11 cellular contexts compared by ENCODE assay signal in the genomic region with DNA sequence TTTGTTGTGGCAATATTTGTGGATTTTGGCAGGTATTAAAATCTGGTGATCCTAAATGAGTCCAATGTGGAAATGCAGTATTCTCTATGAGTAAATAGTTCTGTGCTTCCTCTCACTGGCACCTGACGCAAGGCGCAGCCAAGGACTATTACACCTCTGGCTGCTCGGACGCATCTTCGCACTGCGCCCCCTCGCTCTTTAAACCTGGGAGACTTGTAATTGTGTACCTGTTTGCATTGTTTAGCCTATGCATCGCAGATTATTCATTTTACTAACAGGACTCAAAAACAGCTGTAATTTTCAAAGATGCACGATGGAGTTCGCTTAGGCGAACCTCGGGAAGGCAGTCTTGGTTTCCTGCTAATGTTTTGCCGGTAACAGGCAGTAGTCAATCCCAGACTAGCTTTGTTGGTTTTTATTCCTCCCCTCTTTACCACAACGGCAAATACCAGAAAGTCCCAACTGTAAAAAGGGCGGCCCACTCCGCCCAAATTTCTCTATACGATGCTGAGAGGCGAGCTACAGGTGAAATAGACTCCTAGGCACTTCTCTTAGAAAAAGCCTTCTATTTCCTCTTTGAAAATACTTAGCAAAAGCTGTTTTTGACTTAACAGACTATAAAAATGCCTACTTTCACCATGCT.
DNase-seq lines count a peak whose midpoint lies in the region; ATAC-seq lines count a peak whose summit lies in the region.
"Had no signal": no experiment of that assay in that cellular context is flagged by ENCODE, and none has a peak within 500 bp of the region (broad histone marks: within the 10 kb centered on the region; RNA-seq: fewer than 3 reads in every experiment).

No MANE protein-coding gene starts in this region.

- H3K36me3 ChIP-seq in iPS-20b (ENCODE audit: insufficient read depth, low read depth, low read length): no peaks in the 10 kb centered on the region
- H3K36me3 ChIP-seq: Peyer's patch had no signal

- peaks cover 10% of the 10 kb centered on the region; the same call in 1 of the 2 replicates for H3K9me3 ChIP-seq in iPS-20b (ENCODE audit: insufficient read depth, low read depth, low read length)

- peaks cover 2% of the 10 kb centered on the region for H3K36me3 Mint-ChIP-seq in activated naive CD4-positive, alpha-beta T cell treated with anti-CD3 and anti-CD28 coated beads for 36 hours (ENCODE audit: low read depth)
- peaks cover 1 to 4% of the 10 kb centered on the region in 2 donors for H3K36me3 Mint-ChIP-seq in activated T-cell treated with anti-CD3 and anti-CD28 coated beads, Interleukin-2, amount 50 U/mL, for 72 hours (ENCODE audit: insufficient read depth in 2 of 2)

- intact Hi-C loops in activated naive CD4-positive, alpha-beta T cell treated with anti-CD3 and anti-CD28 coated beads for 36 hours (cut with micrococcal nuclease): loop anchor here (1.0 to 5.0 kb wide), 3 partner anchors 131 to 764 kb away; partner anchors contain the start of gene TRIM13

- peak overlapping the region; percentile 80 for H3K4me3 ChIP-seq in iPS-20b (ENCODE audit: low read length)

- H3K4me3 Mint-ChIP-seq in activated naive CD4-positive, alpha-beta T cell treated with anti-CD3 and anti-CD28 coated beads for 36 hours: peak overlapping the region; percentile 19
- peak overlapping the region; percentile 87 to 97 for H3K4me3 Mint-ChIP-seq in activated T-cell treated with anti-CD3 and anti-CD28 coated beads, Interleukin-2, amount 50 U/mL, for 72 hours
- H3K4me3 Mint-ChIP-seq in stimulated activated naive CD8-positive, alpha-beta T cell treated with anti-CD3 and anti-CD28 coated beads, Interleukin-15, amount 100 ng/mL, for 72 hours: peak overlapping the region in 1 of 2 donors; percentile 81

- no peak for ATAC-seq in activated T-cell treated with anti-CD3 and anti-CD28 coated beads, Interleukin-2, amount 50 U/mL, for 72 hours (replicated peaks in 1 of 2)
- ATAC-seq in stimulated activated naive CD8-positive, alpha-beta T cell treated with anti-CD3 and anti-CD28 coated beads, Interleukin-15, amount 100 ng/mL, for 72 hours: no peak
- ATAC-seq in HG03280 (IDR thresholded peaks at IDR 0.05; ENCODE audit: unreplicated experiment): no peak
- ATAC-seq: left cardiac atrium had no signal

- peaks cover 64% of the 10 kb centered on the region for H3K4me1 Mint-ChIP-seq in activated naive CD4-positive, alpha-beta T cell treated with anti-CD3 and anti-CD28 coated beads for 36 hours (ENCODE audit: low read depth)
- peaks cover 70% of the 10 kb centered on the region for H3K4me1 Mint-ChIP-seq in activated T-cell treated with anti-CD3 and anti-CD28 coated beads, Interleukin-2, amount 50 U/mL, for 72 hours (ENCODE audit: low read depth)
- H3K4me1 Mint-ChIP-seq in stimulated activated naive CD8-positive, alpha-beta T cell treated with anti-CD3 and anti-CD28 coated beads, Interleukin-15, amount 100 ng/mL, for 72 hours: peaks cover 74% of the 10 kb centered on the region

- peaks cover 93% of the 10 kb centered on the region for H3K27me3 ChIP-seq in iPS-20b (ENCODE audit: insufficient read depth, low read length)

- CTCF ChIA-PET in activated naive CD4-positive, alpha-beta T cell treated with anti-CD3 and anti-CD28 coated beads for 36 hours (lab: Charles Lee): interaction anchor here (0.6 to 1.2 kb wide), 4 partner anchors 11 to 43 kb away, joined by 3 to 7 read pairs (median 4); no protein-coding TSS in a partner anchor

- peaks cover 43% of the 10 kb centered on the region for H3K27me3 Mint-ChIP-seq in activated naive CD4-positive, alpha-beta T cell treated with anti-CD3 and anti-CD28 coated beads for 36 hours (ENCODE audit: low read depth)
- peaks cover 42% of the 10 kb centered on the region for H3K27me3 Mint-ChIP-seq in activated T-cell treated with anti-CD3 and anti-CD28 coated beads, Interleukin-2, amount 50 U/mL, for 72 hours (ENCODE audit: low read depth)
- peaks cover 69% of the 10 kb centered on the region for H3K27me3 Mint-ChIP-seq in stimulated activated naive CD8-positive, alpha-beta T cell treated with anti-CD3 and anti-CD28 coated beads, Interleukin-15, amount 100 ng/mL, for 72 hours

- no peaks in the 10 kb centered on the region for H3K9me3 Mint-ChIP-seq in activated naive CD4-positive, alpha-beta T cell treated with anti-CD3 and anti-CD28 coated beads for 36 hours
- no peaks in the 10 kb centered on the region for H3K9me3 Mint-ChIP-seq in activated T-cell treated with anti-CD3 and anti-CD28 coated beads, Interleukin-2, amount 50 U/mL, for 72 hours
- no peaks in the 10 kb centered on the region for H3K9me3 Mint-ChIP-seq in stimulated activated naive CD8-positive, alpha-beta T cell treated with anti-CD3 and anti-CD28 coated beads, Interleukin-15, amount 100 ng/mL, for 72 hours

- peak overlapping the region; percentile 68 for H3K27ac Mint-ChIP-seq in activated naive CD4-positive, alpha-beta T cell treated with anti-CD3 and anti-CD28 coated beads for 36 hours
- H3K27ac Mint-ChIP-seq in activated T-cell treated with anti-CD3 and anti-CD28 coated beads, Interleukin-2, amount 50 U/mL, for 72 hours: peak overlapping the region; percentile 89
- H3K27ac Mint-ChIP-seq in stimulated activated naive CD8-positive, alpha-beta T cell treated with anti-CD3 and anti-CD28 coated beads, Interleukin-15, amount 100 ng/mL, for 72 hours: peak overlapping the region in 1 of 2 donors; percentile 84

- peak; percentile 59 for DNase-seq in activated naive CD4-positive, alpha-beta T cell treated with anti-CD3 and anti-CD28 coated beads for 36 hours
- no peak for DNase-seq in activated naive CD4-positive, alpha-beta T cell (lab: John Stamatoyannopoulos, UW)
- peak in 1 of 2 donors; percentile 42 for DNase-seq in activated T-cell treated with anti-CD3 and anti-CD28 coated beads, Interleukin-2, amount 50 U/mL, for 72 hours
- peak; percentile 12 to 41 for DNase-seq in stimulated activated naive CD8-positive, alpha-beta T cell treated with anti-CD3 and anti-CD28 coated beads, Interleukin-15, amount 100 ng/mL, for 72 hours
- DNase-seq in pons (ENCODE audit: low spot score) (no peak), NCI-H748 (lab: John Stamatoyannopoulos, UW; ENCODE audit: unreplicated experiment) (no peak)
- DNase-seq: left cardiac atrium, NCI-H187 treated with DMSO at 0.1 percent for 48 hours, Peyer's patch had no signal

- peaks cover 23% of the 10 kb centered on the region for H3K4me1 ChIP-seq in iPS-20b (ENCODE audit: insufficient read depth, low read length)

- H3K27ac ChIP-seq in iPS-20b (ENCODE audit: low read length): no peak overlapping the region

- no peak overlapping the region for H3K9ac ChIP-seq in iPS-20b (ENCODE audit: low read depth, low read length)

Comparison
In these comparisons a context has a peak if more than half of its experiments do, and no peak if none do; other contexts are left out.
1. DNase-seq: peak in activated naive CD4-positive, alpha-beta T cell treated with anti-CD3 and anti-CD28 coated beads for 36 hours (single experiment) and stimulated activated naive CD8-positive, alpha-beta T cell treated with anti-CD3 and anti-CD28 coated beads, Interleukin-15, amount 100 ng/mL, for 72 hours (2 of 2); none in activated naive CD4-positive, alpha-beta T cell (0 of 4), pons (single experiment) and NCI-H748 (single experiment).